ENCODE assay signal across 36 cellular contexts in genomic region chr4:173575482-173576152, GRCh38. TPM values are rescaled to one million over a fixed set of nuclear protein-coding genes. Genes with fewer than 3 reads are reported as not detected.
"Had no signal": no experiment of that assay in that cellular context is flagged by ENCODE, and none has a peak within 500 bp of the region (broad histone marks: within the 10 kb centered on the region; RNA-seq: fewer than 3 reads in every experiment).

No MANE protein-coding gene starts in this region.

- H3K4me3 ChIP-seq: adrenal gland, body of pancreas, breast epithelium had no signal

- DNase-seq: activated B cell treated with CpG ODN at 0.5 μM for 24 hours; activated CD4-positive, alpha-beta memory T cell treated with anti-CD3 and anti-CD28 coated beads for 36 hours; activated CD4-positive, alpha-beta T cell treated with anti-CD3 and anti-CD28 coated beads for 4 hours; activated CD4-positive, alpha-beta T cell treated with anti-CD3 and anti-CD28 coated beads, Interleukin-2, amount 10 ng/mL, durations not matched to agents 24 days and 14 days; activated CD4-positive, alpha-beta T cell treated with anti-CD3 and anti-CD28 coated beads, Interleukin-2, amount 50 U/mL, for 1 hour; activated CD4-positive, alpha-beta T cell treated with anti-CD3 and anti-CD28 coated beads, Interleukin-2, amount 50 U/mL, for 4 hours; activated CD4-positive, CD25-positive, alpha-beta regulatory T cell treated with anti-CD3 and anti-CD28 coated beads, Interleukin-2, amount 50 U/mL, for 72 hours; activated CD8-positive, alpha-beta memory T cell treated with anti-CD3 and anti-CD28 coated beads, Interleukin-2, amount 50 U/mL, for 4 hours; activated CD8-positive, alpha-beta T cell treated with anti-CD3 and anti-CD28 coated beads for 36 hours; activated effector memory CD4-positive, alpha-beta T cell treated with anti-CD3 and anti-CD28 coated beads, Interleukin-2, amount 50 U/mL, for 16 hours; activated gamma-delta T cell treated with Interleukin-2 at 50 U/mL for 16 hours; activated naive CD4-positive, alpha-beta T cell; activated naive CD4-positive, alpha-beta T cell treated with anti-CD3 and anti-CD28 coated beads for 36 hours; activated naive CD4-positive, alpha-beta T cell treated with anti-CD3 and anti-CD28 coated beads, Interleukin-2, amount 50 U/mL, for 16 hours; activated naive CD8-positive, alpha-beta T cell treated with anti-CD3 and anti-CD28 coated beads for 36 hours; activated T-cell treated with anti-CD3 and anti-CD28 coated beads for 4 hours; activated T-cell treated with anti-CD3 and anti-CD28 coated beads, Interleukin-2, amount 50 U/mL, for 1 hour; activated T-cell treated with anti-CD3 and anti-CD28 coated beads, Interleukin-2, amount 50 U/mL, for 4 hours; activated T-cell treated with anti-CD3 and anti-CD28 coated beads, Interleukin-2, amount 50 U/mL, for 72 hours; adrenal gland; amniotic stem cell; aorta; body of pancreas; brain microvascular endothelial cell; central memory CD4-positive, alpha-beta T cell; T-helper 1 cell; T-helper 2 cell; T-helper 9 cell had no signal

- H3K27me3 ChIP-seq: adrenal gland, body of pancreas, brain microvascular endothelial cell, breast epithelium had no signal

- H3K27ac ChIP-seq: adrenal gland, body of pancreas, brain microvascular endothelial cell, breast epithelium, VCaP had no signal

- FAIRE-seq: astrocyte, TTC549 had no signal

- ATAC-seq: activated CD8-positive, alpha-beta T cell treated with anti-CD3 and anti-CD28 coated beads for 36 hours; activated naive CD4-positive, alpha-beta T cell treated with anti-CD3 and anti-CD28 coated beads, Interleukin-2, amount 50 U/mL, for 72 hours; activated T-cell treated with anti-CD3 and anti-CD28 coated beads, Interleukin-2, amount 50 U/mL, for 4 hours; activated T-cell treated with anti-CD3 and anti-CD28 coated beads, Interleukin-2, amount 50 U/mL, for 72 hours; activated T-helper 17 cell treated with anti-CD3 and anti-CD28 coated beads, Interleukin-2, amount 50 U/mL, for 72 hours; body of pancreas had no signal

- H3K36me3 ChIP-seq: adrenal gland, brain microvascular endothelial cell, breast epithelium had no signal

- H3K4me1 ChIP-seq: adrenal gland, body of pancreas, breast epithelium had no signal

- H3K9me3 ChIP-seq: adrenal gland, body of pancreas, breast epithelium had no signal

RNA-seq across cellular contexts. Expression of gene HAND2, which starts 45.6 kb away (rescaled TPM):
- total RNA-seq: activated B cell treated with CpG ODN at 0.5 μM for 24 hours; activated CD4-positive, alpha-beta memory T cell treated with anti-CD3 and anti-CD28 coated beads for 36 hours; activated CD4-positive, alpha-beta T cell treated with anti-CD3 and anti-CD28 coated beads, Interleukin-2, amount 10 ng/mL, durations not matched to agents 24 days and 14 days; activated CD8-positive, alpha-beta memory T cell treated with anti-CD3 and anti-CD28 coated beads for 36 hours; activated CD8-positive, alpha-beta T cell treated with anti-CD3 and anti-CD28 coated beads for 36 hours; activated naive CD4-positive, alpha-beta T cell treated with anti-CD3 and anti-CD28 coated beads for 36 hours; activated naive CD4-positive, alpha-beta T cell treated with anti-CD3 and anti-CD28 coated beads, Interleukin-2, amount 50 U/mL, for 72 hours; activated naive CD8-positive, alpha-beta T cell treated with anti-CD3 and anti-CD28 coated beads for 36 hours; activated T-cell treated with anti-CD3 and anti-CD28 coated beads, Interleukin-2, amount 50 U/mL, for 4 hours; activated T-cell treated with anti-CD3 and anti-CD28 coated beads, Interleukin-2, amount 50 U/mL, for 72 hours; activated T-helper 1 cell treated with anti-CD3 and anti-CD28 coated beads, Interleukin-12 subunit alpha, Interleukin-12 subunit beta, Interleukin-2, Interleukin-4 antibody, amounts not matched to agents 30 ng/mL and 10 ng/mL and 1 ng/mL, durations not matched to agents 14 hours and 24 hours and 36 hours; activated T-helper 17 cell treated with anti-CD3 and anti-CD28 coated beads, Interleukin-2, amount 50 U/mL, for 72 hours; astrocyte had no signal
